ENCODE assay signal across 14 cellular contexts in the genomic region with DNA sequence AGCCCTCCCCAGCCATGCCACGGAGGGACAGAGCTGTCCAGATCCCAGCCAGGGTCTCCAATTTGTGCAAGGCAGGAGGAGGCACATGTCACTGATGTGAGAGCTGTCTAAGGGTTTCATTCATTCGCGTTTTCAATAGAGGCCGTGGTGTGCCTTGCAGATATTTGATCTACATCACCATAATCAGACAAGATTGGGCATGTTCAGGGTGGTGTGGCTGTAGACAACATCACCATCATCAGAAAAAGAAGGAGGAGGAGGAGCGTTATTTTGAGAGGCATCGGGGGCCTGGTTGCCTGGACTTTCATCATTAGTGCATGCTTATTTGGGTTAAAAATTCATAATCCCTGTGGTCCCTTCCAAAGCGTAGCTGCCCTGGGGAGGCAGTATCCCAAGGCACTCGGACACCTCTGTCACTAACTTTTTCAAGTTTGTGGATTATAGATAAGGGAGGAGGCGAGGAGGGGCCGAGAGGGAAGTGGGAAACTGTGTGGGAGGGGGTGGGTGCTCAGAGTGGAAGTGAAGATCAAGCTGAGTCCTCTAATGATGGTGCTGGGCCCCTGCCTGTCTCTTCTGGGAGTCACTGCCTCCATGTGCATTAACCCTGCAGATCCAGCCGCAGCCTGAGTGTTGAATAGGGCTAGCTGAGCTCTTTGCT.
DNase-seq lines count a peak whose midpoint lies in the region; ATAC-seq and TF ChIP-seq lines count a peak whose summit lies in the region.
"Had no signal": no experiment of that assay in that cellular context is flagged by ENCODE, and none has a peak within 500 bp of the region (broad histone marks: within the 10 kb centered on the region; RNA-seq: fewer than 3 reads in every experiment).

No MANE protein-coding gene starts in this region.

- H3K4me1 Mint-ChIP-seq in chondrocyte (ENCODE audit: low read depth), result peaks cover 65% of the 10 kb centered on the region

- TF ChIP-seq CTCF in chondrocyte (IDR thresholded peaks at IDR 0.05) (no peak), sigmoid colon (IDR thresholded peaks at IDR 0.05) (no peak)

- DNase-seq in NCI-H345 (lab: John Stamatoyannopoulos, UW), result peak; percentile 32
- no peak for DNase-seq in chondrocyte (ENCODE audit: low spot score)
- DNase-seq in sigmoid colon, result no peak
- no peak for DNase-seq in sciatic nerve (ENCODE audit: low spot score)
- DNase-seq: activated CD8-positive, alpha-beta memory T cell treated with anti-CD3 and anti-CD28 coated beads, Interleukin-2, amount 50 U/mL, for 4 hours; activated naive CD8-positive, alpha-beta T cell treated with anti-CD3 and anti-CD28 coated beads, Interleukin-2, amount 10 ng/mL, durations not matched to agents 7 days and 5 days; stimulated activated CD4-positive, alpha-beta T cell treated with anti-CD3 and anti-CD28 coated beads, Interleukin-4, amount 100 ng/mL, for 24 hours had no signal

- no peak overlapping the region for H3K4me3 Mint-ChIP-seq in chondrocyte (ENCODE audit: unreplicated experiment)
- H3K4me3 Mint-ChIP-seq: activated naive CD8-positive, alpha-beta T cell treated with anti-CD3 and anti-CD28 coated beads, Interleukin-2, amount 10 ng/mL, durations not matched to agents 7 days and 5 days; B cell; stimulated activated naive CD8-positive, alpha-beta T cell treated with anti-CD3 and anti-CD28 coated beads, Interleukin-15, Interleukin-2, amounts not matched to agents 100 ng/mL and 50 ng/mL, for 24 hours had no signal

- H3K27me3 ChIP-seq in BLaER1 treated with 17β-estradiol and CSF1 and Interleukin-3, amounts not matched to agents 10 nM and 100 nM, result no peaks in the 10 kb centered on the region
- H3K27me3 ChIP-seq in sigmoid colon, result no peaks in the 10 kb centered on the region

- H3K27ac ChIP-seq in BLaER1 treated with 17β-estradiol and CSF1 and Interleukin-3, amounts not matched to agents 10 nM and 100 nM, result no peak overlapping the region
- no peak overlapping the region for H3K27ac ChIP-seq in sigmoid colon
- H3K27ac ChIP-seq: VCaP had no signal

- peaks cover 0 to 70% (median 3%) of the 10 kb centered on the region in 11 experiments; a peak in 9 of 22 replicates for H4K20me1 ChIP-seq in BLaER1 treated with 17β-estradiol and CSF1 and Interleukin-3, amounts not matched to agents 10 nM and 100 nM

- ATAC-seq in GM18498 (IDR thresholded peaks at IDR 0.05; ENCODE audit: unreplicated experiment) (peak; percentile 56), HG03457 (IDR thresholded peaks at IDR 0.05; ENCODE audit: unreplicated experiment) (no peak), esophagus mucosa (no peak), sciatic nerve (no peak)

- no peak overlapping the region for H3K4me3 ChIP-seq in BLaER1 treated with 17β-estradiol and CSF1 and Interleukin-3, amounts not matched to agents 10 nM and 100 nM
- no peak overlapping the region for H3K4me3 ChIP-seq in sigmoid colon

- intact Hi-C loops in sigmoid colon (cut with DNase I), result no loop called here
- intact Hi-C loops in sciatic nerve (cut with DNase I), result no loop called here

- TF ChIP-seq POLR2A in sigmoid colon (IDR thresholded peaks at IDR 0.05), result no peak

- H3K27ac Mint-ChIP-seq in chondrocyte (ENCODE audit: unreplicated experiment), result peak overlapping the region; percentile 76
- H3K27ac Mint-ChIP-seq: activated naive CD8-positive, alpha-beta T cell treated with anti-CD3 and anti-CD28 coated beads, Interleukin-2, amount 10 ng/mL, durations not matched to agents 7 days and 5 days; B cell; stimulated activated naive CD8-positive, alpha-beta T cell treated with anti-CD3 and anti-CD28 coated beads, Interleukin-15, Interleukin-2, amounts not matched to agents 100 ng/mL and 50 ng/mL, for 24 hours had no signal

- peaks cover 0 to 7% (median 6%) of the 10 kb centered on the region in 11 experiments; a peak in 8 of 22 replicates for H3K9me3 ChIP-seq in BLaER1 treated with 17β-estradiol and CSF1 and Interleukin-3, amounts not matched to agents 10 nM and 100 nM (replicated peaks in 1 of 11)
- no peaks in the 10 kb centered on the region for H3K9me3 ChIP-seq in sigmoid colon

- H3K27me3 Mint-ChIP-seq in chondrocyte (ENCODE audit: low read depth), result no peaks in the 10 kb centered on the region
- H3K27me3 Mint-ChIP-seq: B cell; stimulated activated naive CD8-positive, alpha-beta T cell treated with anti-CD3 and anti-CD28 coated beads, Interleukin-15, Interleukin-2, amounts not matched to agents 100 ng/mL and 50 ng/mL, for 24 hours had no signal

- H3K9me3 Mint-ChIP-seq in chondrocyte (ENCODE audit: low read depth), result peaks cover 6% of the 10 kb centered on the region
- H3K9me3 Mint-ChIP-seq: activated naive CD8-positive, alpha-beta T cell treated with anti-CD3 and anti-CD28 coated beads, Interleukin-2, amount 10 ng/mL, durations not matched to agents 7 days and 5 days; stimulated activated naive CD8-positive, alpha-beta T cell treated with anti-CD3 and anti-CD28 coated beads, Interleukin-15, Interleukin-2, amounts not matched to agents 100 ng/mL and 50 ng/mL, for 24 hours had no signal

- peak overlapping the region in 10 of 11 experiments; percentile 12 to 76 (median 36); a peak in 16 of 22 replicates for H3K4me2 ChIP-seq in BLaER1 treated with 17β-estradiol and CSF1 and Interleukin-3, amounts not matched to agents 10 nM and 100 nM

- H3K4me1 ChIP-seq in BLaER1 treated with 17β-estradiol and CSF1 and Interleukin-3, amounts not matched to agents 10 nM and 100 nM, result peaks cover 13 to 35% (median 26%) of the 10 kb centered on the region in 10 experiments
- peaks cover 0 to 46% (median 19%) of the 10 kb centered on the region in 4 donors for H3K4me1 ChIP-seq in sigmoid colon

- 84 to 94% methylated on average over 11 of the region's 11 CpGs for WGBS in sigmoid colon, 2 donors

- H3K36me3 ChIP-seq in BLaER1 treated with 17β-estradiol and CSF1 and Interleukin-3, amounts not matched to agents 10 nM and 100 nM, result peaks cover 0 to 19% (median 0%) of the 10 kb centered on the region in 11 experiments; a peak in 4 of 22 replicates
- no peaks in the 10 kb centered on the region for H3K36me3 ChIP-seq in sigmoid colon

- H3K9ac ChIP-seq in BLaER1 treated with 17β-estradiol and CSF1 and Interleukin-3, amounts not matched to agents 10 nM and 100 nM, result no peak overlapping the region

- no peak for TF ChIP-seq EP300 in sigmoid colon (IDR thresholded peaks at IDR 0.05)

- H3K36me3 Mint-ChIP-seq in chondrocyte (ENCODE audit: low read depth), result peaks cover 14% of the 10 kb centered on the region
- H3K36me3 Mint-ChIP-seq: activated naive CD8-positive, alpha-beta T cell treated with anti-CD3 and anti-CD28 coated beads, Interleukin-2, amount 10 ng/mL, durations not matched to agents 7 days and 5 days had no signal
